ENCODE assay signal across 31 cellular contexts in the genomic region with DNA sequence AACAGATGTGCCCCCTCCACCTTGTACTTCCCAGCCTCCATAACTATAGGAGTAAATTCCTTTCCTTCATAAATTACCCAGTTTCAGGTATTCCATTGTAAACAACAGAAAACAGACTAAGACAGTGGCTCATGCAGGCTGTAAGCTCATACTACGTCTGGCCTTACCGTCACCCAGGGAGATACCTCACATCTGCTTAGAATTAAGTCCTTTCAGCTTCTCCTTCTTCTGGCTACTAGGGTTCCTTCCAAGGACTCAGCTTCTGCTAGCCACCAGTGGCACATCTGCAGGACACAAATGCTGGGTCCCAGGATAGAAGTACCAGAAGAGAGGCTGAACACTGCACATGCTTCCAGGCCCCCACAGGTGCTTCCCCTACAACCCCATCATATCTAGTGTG.
"Had no signal": no experiment of that assay in that cellular context is flagged by ENCODE, and none has a peak within 500 bp of the region (broad histone marks: within the 10 kb centered on the region; RNA-seq: fewer than 3 reads in every experiment).

No MANE protein-coding gene starts in this region.

- H3K4me1 Mint-ChIP-seq: naive thymus-derived CD4-positive, alpha-beta T cell; natural killer cell; nephron; stimulated activated memory B cell treated with anti-CD40 and anti-IgM and Interleukin-4, amounts not matched to agents 10 μg/mL and 1 μg/mL and 100 μg/mL, for 72 hours; stimulated activated naive CD8-positive, alpha-beta T cell treated with anti-CD3 and anti-CD28 coated beads, Interleukin-15, amount 100 ng/mL, for 72 hours had no signal

- H3K27ac ChIP-seq: neural progenitor cell, ovary, parathyroid adenoma, prostate gland, right atrium auricular region, right lobe of liver, sigmoid colon, suprapubic skin, testis, tibial artery, transverse colon, upper lobe of right lung, uterus had no signal

- H3K27ac Mint-ChIP-seq: naive thymus-derived CD4-positive, alpha-beta T cell; natural killer cell; nephron; neural progenitor cell; stimulated activated memory B cell treated with anti-CD40 and anti-IgM and Interleukin-4, amounts not matched to agents 10 μg/mL and 1 μg/mL and 100 μg/mL, for 72 hours; stimulated activated naive CD8-positive, alpha-beta T cell treated with anti-CD3 and anti-CD28 coated beads, Interleukin-15, amount 100 ng/mL, for 72 hours; type B pancreatic cell had no signal

- H3K36me3 Mint-ChIP-seq: naive thymus-derived CD4-positive, alpha-beta T cell; natural killer cell; neural progenitor cell; stimulated activated memory B cell treated with anti-CD40 and anti-IgM and Interleukin-4, amounts not matched to agents 10 μg/mL and 1 μg/mL and 100 μg/mL, for 72 hours; type B pancreatic cell had no signal

- DNase-seq: naive thymus-derived CD4-positive, alpha-beta T cell; natural killer cell; occipital lobe; ovary; posterior cingulate gyrus; retina; right lobe of liver; sigmoid colon; small intestine; stimulated activated CD4-positive, alpha-beta T cell treated with anti-CD3 and anti-CD28 coated beads, Interleukin-15, amount 100 ng/mL, for 24 hours; stimulated activated CD4-positive, alpha-beta T cell treated with anti-CD3 and anti-CD28 coated beads, Interleukin-2, amount 100 ng/mL, for 24 hours; stimulated activated CD4-positive, alpha-beta T cell treated with anti-CD3 and anti-CD28 coated beads, Interleukin-2, amount 100 ng/mL, for 48 hours; stimulated activated CD4-positive, alpha-beta T cell treated with anti-CD3 and anti-CD28 coated beads, Interleukin-4, amount 100 ng/mL, for 4 hours; stimulated activated CD8-positive, alpha-beta memory T cell treated with anti-CD3 and anti-CD28 coated beads, Interleukin-4, amount 100 ng/mL, for 48 hours; stimulated activated naive CD4-positive, alpha-beta T cell; stimulated activated naive CD8-positive, alpha-beta T cell treated with anti-CD3 and anti-CD28 coated beads, Interleukin-15, amount 100 ng/mL, for 72 hours; stimulated activated naive CD8-positive, alpha-beta T cell treated with anti-CD3 and anti-CD28 coated beads, Interleukin-15, Interleukin-2, amounts not matched to agents 100 U/mL and 50 U/mL, for 24 hours; substantia nigra; testis; tibial artery; transverse colon; upper lobe of right lung; uterus had no signal

- H3K4me3 ChIP-seq: neural progenitor cell, ovary, prostate gland, right atrium auricular region, right lobe of liver, sigmoid colon, suprapubic skin, testis, tibial artery, transverse colon, upper lobe of right lung, uterus had no signal

- H3K4me2 ChIP-seq: neural progenitor cell had no signal

- FAIRE-seq: small intestine had no signal

- H3K4me3 Mint-ChIP-seq: naive thymus-derived CD4-positive, alpha-beta T cell; natural killer cell; nephron; neural progenitor cell; stimulated activated memory B cell treated with anti-CD40 and anti-IgM and Interleukin-4, amounts not matched to agents 10 μg/mL and 1 μg/mL and 100 μg/mL, for 72 hours; stimulated activated naive CD8-positive, alpha-beta T cell treated with anti-CD3 and anti-CD28 coated beads, Interleukin-15, amount 100 ng/mL, for 72 hours; type B pancreatic cell had no signal

- H3K9ac ChIP-seq: neural progenitor cell, parathyroid adenoma had no signal

- H3K9me3 Mint-ChIP-seq: natural killer cell; stimulated activated naive CD8-positive, alpha-beta T cell treated with anti-CD3 and anti-CD28 coated beads, Interleukin-15, amount 100 ng/mL, for 72 hours; type B pancreatic cell had no signal

- H3K4me1 ChIP-seq: neural progenitor cell, parathyroid adenoma, prostate gland, right atrium auricular region, right lobe of liver, sigmoid colon, suprapubic skin, testis, transverse colon, upper lobe of right lung, uterus had no signal

- H3K27me3 ChIP-seq: neural progenitor cell, ovary, right atrium auricular region, right lobe of liver, sigmoid colon, suprapubic skin, testis, tibial artery, upper lobe of right lung, uterus had no signal

- H3K27me3 Mint-ChIP-seq: type B pancreatic cell had no signal

- H3K9me3 ChIP-seq: ovary, prostate gland, suprapubic skin, testis, upper lobe of right lung, uterus had no signal

- H3K79me2 ChIP-seq: parathyroid adenoma had no signal

- H3K36me3 ChIP-seq: neural progenitor cell, ovary, prostate gland, right atrium auricular region, right lobe of liver, sigmoid colon, suprapubic skin, tibial artery, transverse colon, upper lobe of right lung, uterus had no signal

- H2AFZ ChIP-seq: neural progenitor cell, parathyroid adenoma had no signal
